26 cellular contexts compared by ENCODE assay signal in the genomic region with DNA sequence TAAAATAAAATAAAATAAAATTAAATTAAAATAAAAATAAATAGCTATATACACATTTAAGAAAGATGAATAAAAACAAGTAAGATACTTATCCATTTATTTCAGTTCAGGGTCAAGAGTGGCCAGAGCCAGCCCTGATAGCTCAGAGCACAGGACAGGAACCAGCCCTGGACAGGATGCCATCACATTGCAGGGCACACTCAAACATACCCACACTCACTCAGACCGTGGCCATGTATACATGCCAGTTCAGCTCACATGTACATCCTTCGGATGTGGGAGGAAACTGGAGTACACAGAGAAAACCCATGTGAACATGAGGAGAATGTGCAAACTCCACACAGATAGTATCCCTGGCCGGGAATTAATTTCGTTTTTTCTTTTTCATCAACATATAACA.
"Had no signal": no experiment of that assay in that cellular context is flagged by ENCODE, and none has a peak within 500 bp of the region (broad histone marks: within the 10 kb centered on the region; RNA-seq: fewer than 3 reads in every experiment).

No MANE protein-coding gene starts in this region.

- H3K36me3 ChIP-seq: ovary, right lobe of liver, sigmoid colon, thoracic aorta, thyroid gland, upper lobe of left lung, vagina had no signal

- H3K4me3 ChIP-seq: ovary, psoas muscle, right lobe of liver, sigmoid colon, stomach, thoracic aorta, thyroid gland, tibial nerve, upper lobe of left lung, vagina had no signal

- H3K4me1 ChIP-seq: parathyroid adenoma, right lobe of liver, thyroid gland, vagina had no signal

- H3K9me3 ChIP-seq: ovary, psoas muscle, right lobe of liver, sigmoid colon, stomach, thoracic aorta, thyroid gland, tibial nerve, upper lobe of left lung, vagina had no signal

- H2AFZ ChIP-seq: parathyroid adenoma had no signal

- H3K27me3 ChIP-seq: ovary, right lobe of liver, sigmoid colon, stomach, thyroid gland, tibial nerve, upper lobe of left lung, vagina had no signal

- DNase-seq: nephron progenitor cell; occipital lobe; ovary; posterior cingulate gyrus; psoas muscle; right cardiac atrium; right lobe of liver; sigmoid colon; small intestine; stimulated activated CD4-positive, alpha-beta T cell treated with anti-CD3 and anti-CD28 coated beads, Interleukin-15, amount 100 ng/mL, for 24 hours; stimulated activated CD4-positive, alpha-beta T cell treated with anti-CD3 and anti-CD28 coated beads, Interleukin-2, amount 100 ng/mL, for 24 hours; stimulated activated CD4-positive, alpha-beta T cell treated with anti-CD3 and anti-CD28 coated beads, Interleukin-2, amount 100 ng/mL, for 48 hours; stimulated activated CD4-positive, alpha-beta T cell treated with anti-CD3 and anti-CD28 coated beads, Interleukin-4, amount 100 ng/mL, for 24 hours; stimulated activated naive B cell treated with anti-CD40 and anti-IgM and Interleukin-4, amounts not matched to agents 10 μg/mL and 1 μg/mL and 100 μg/mL, for 72 hours; stimulated activated naive CD4-positive, alpha-beta T cell treated with Interleukin-2 at 50 U/mL for 16 hours; stomach; thyroid gland; trophoblast cell; upper lobe of left lung had no signal

- FAIRE-seq: small intestine, urothelium cell line had no signal

- H3K27ac ChIP-seq: ovary, parathyroid adenoma, psoas muscle, right lobe of liver, sigmoid colon, stomach, thoracic aorta, thyroid gland, tibial nerve, upper lobe of left lung, vagina had no signal

- H3K9ac ChIP-seq: parathyroid adenoma had no signal

- ATAC-seq: natural killer cell treated with Interleukin-12 subunit alpha and Interleukin-12 subunit beta and Interleukin-15 and Interleukin-18, amount 100 ng/mL, for 72 hours; psoas muscle; right cardiac atrium; right lobe of liver; stimulated activated effector memory CD8-positive, alpha-beta T cell treated with anti-CD3 and anti-CD28 coated beads, Interleukin-12 subunit alpha, Interleukin-12 subunit beta, amount 100 ng/mL, for 72 hours; stimulated activated naive B cell treated with anti-CD40 and anti-IgM and Interleukin-4, amounts not matched to agents 10 μg/mL and 1 μg/mL and 100 μg/mL, for 72 hours had no signal
